ENCODE assay signal across 1 cellular context in genomic region chr6:31776961-31777666, GRCh38.
TF ChIP-seq lines count a peak whose summit lies in the region.

Gene VWA7, minus strand, starts transcription at chr6:31777328. Its CDS starts 549 bp downstream, at chr6:31776779.

TF ChIP-seq in GM12878, 131 proteins besides CTCF, POLR2A, EP300 and RAD21 (continued from another document and continues in another):
- TF ChIP-seq, protein P1, sequence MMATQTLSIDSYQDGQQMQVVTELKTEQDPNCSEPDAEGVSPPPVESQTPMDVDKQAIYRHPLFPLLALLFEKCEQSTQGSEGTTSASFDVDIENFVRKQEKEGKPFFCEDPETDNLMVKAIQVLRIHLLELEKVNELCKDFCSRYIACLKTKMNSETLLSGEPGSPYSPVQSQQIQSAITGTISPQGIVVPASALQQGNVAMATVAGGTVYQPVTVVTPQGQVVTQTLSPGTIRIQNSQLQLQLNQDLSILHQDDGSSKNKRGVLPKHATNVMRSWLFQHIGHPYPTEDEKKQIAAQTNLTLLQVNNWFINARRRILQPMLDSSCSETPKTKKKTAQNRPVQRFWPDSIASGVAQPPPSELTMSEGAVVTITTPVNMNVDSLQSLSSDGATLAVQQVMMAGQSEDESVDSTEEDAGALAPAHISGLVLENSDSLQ (IDR thresholded peaks at IDR 0.05) = peak; percentile 27
- TF ChIP-seq CEBPB (IDR thresholded peaks at IDR 0.05; ENCODE audit: borderline replicate concordance in 1 of 2, low read depth in 2 of 2, low read length in 2 of 2) (no peak), PAX5 (IDR thresholded peaks at IDR 0.05; ENCODE audit: borderline replicate concordance, low read depth, low read length) (peak; percentile 86; the same call in 1 of the 2 replicates), SP1 (IDR thresholded peaks at IDR 0.05; ENCODE audit: low read depth, low read length) (peak; percentile 69), ATF3 (IDR thresholded peaks at IDR 0.05; ENCODE audit: borderline replicate concordance, extremely low read depth, low read depth, low read length) (no peak), PBX3 (IDR thresholded peaks at IDR 0.05; ENCODE audit: insufficient replicate concordance, low read depth, low read length) (peak; percentile 23), CHD2 (IDR thresholded peaks at IDR 0.05; ENCODE audit: borderline replicate concordance, low read depth, low read length) (peak; percentile 84), NBN (IDR thresholded peaks at IDR 0.05) (peak; percentile 95), NR2F1 (conservative IDR thresholded peaks at IDR 0.05) (peak; percentile 99), HCFC1 (IDR thresholded peaks at IDR 0.05; ENCODE audit: low read length) (no peak; the same call in 1 of the 2 replicates), IKZF2 (IDR thresholded peaks at IDR 0.05) (peak; percentile 75 to 84), NFXL1 (IDR thresholded peaks at IDR 0.05; ENCODE audit: borderline replicate concordance) (no peak), CBX5 (IDR thresholded peaks at IDR 0.05; ENCODE audit: low read depth) (no peak), YY1 (IDR thresholded peaks at IDR 0.05; ENCODE audit: low read depth, low read length) (no peak), EED (IDR thresholded peaks at IDR 0.05; ENCODE audit: low read depth) (peak; percentile 79), MEF2A (IDR thresholded peaks at IDR 0.05; ENCODE audit: insufficient read depth, low read depth, low read length) (peak; percentile 97), ASH2L (IDR thresholded peaks at IDR 0.05; ENCODE audit: borderline replicate concordance, low read depth) (no peak), ZSCAN29 (IDR thresholded peaks at IDR 0.05) (0 out of 2 replicates have a peak, but pooled peaks have one; percentile 37), BRCA1 (IDR thresholded peaks at IDR 0.05; ENCODE audit: low read depth, low read length) (no peak), TCF12 (IDR thresholded peaks at IDR 0.05; ENCODE audit: low read depth, low read length) (peak; percentile 61; the same call in 1 of the 2 replicates), ZNF207 (IDR thresholded peaks at IDR 0.05; ENCODE audit: borderline replicate concordance) (0 out of 2 replicates have a peak, but pooled peaks have one; percentile 16), ESRRA (IDR thresholded peaks at IDR 0.05; ENCODE audit: low read length) (no peak), SIX5 (IDR thresholded peaks at IDR 0.05; ENCODE audit: low read depth, low read length, severe bottlenecking) (no peak), MAX (IDR thresholded peaks at IDR 0.05; ENCODE audit: low read depth, low read length) (0 out of 2 replicates have a peak, but pooled peaks have one; percentile 28), ATF7 (IDR thresholded peaks at IDR 0.05; ENCODE audit: low read depth) (peak; percentile 96), SKIL (IDR thresholded peaks at IDR 0.05; ENCODE audit: low read depth, poor library complexity, severe bottlenecking) (peak; percentile 88), MEF2B (IDR thresholded peaks at IDR 0.05; ENCODE audit: partially characterized antibody, poor library complexity, severe bottlenecking) (peak; percentile 72), FOXK2 (IDR thresholded peaks at IDR 0.05) (peak; percentile 63; the same call in 1 of the 2 replicates), PML (IDR thresholded peaks at IDR 0.05; ENCODE audit: low read length) (0 out of 2 replicates have a peak, but pooled peaks have one; percentile 83), BHLHE40 (IDR thresholded peaks at IDR 0.05; ENCODE audit: borderline replicate concordance in 1 of 2, low read depth in 2 of 2, low read length in 1 of 2) (peak; percentile 70 to 90; a peak in 3 of 4 replicates), SMAD1 (IDR thresholded peaks at IDR 0.05; ENCODE audit: low read depth, partially characterized antibody) (peak; percentile 99), ZZZ3 (IDR thresholded peaks at IDR 0.05; ENCODE audit: control insufficient read depth, insufficient read length, low read depth) (no peak), EGR1 (IDR thresholded peaks at IDR 0.05; ENCODE audit: borderline replicate concordance in 1 of 2, low read depth in 2 of 2, low read length in 2 of 2) (peak in 1 of 2 experiments; percentile 95; a peak in 2 of 3 replicates), IRF5 (IDR thresholded peaks at IDR 0.05; ENCODE audit: borderline replicate concordance) (no peak), IRF4 (IDR thresholded peaks at IDR 0.05; ENCODE audit: low read depth, low read length) (0 out of 2 replicates have a peak, but pooled peaks have one; percentile 31), SMARCA5 (IDR thresholded peaks at IDR 0.05) (peak; percentile 51), KAT2A (conservative IDR thresholded peaks at IDR 0.05; ENCODE audit: control insufficient read depth, low read depth, low read length) (no peak), BACH1 (IDR thresholded peaks at IDR 0.05; ENCODE audit: borderline replicate concordance) (peak; percentile 69; the same call in 1 of the 2 replicates), JUND (IDR thresholded peaks at IDR 0.05; ENCODE audit: low read depth, low read length) (peak; percentile 58; the same call in 1 of the 2 replicates), MTA3 (IDR thresholded peaks at IDR 0.05; ENCODE audit: borderline replicate concordance, low read length) (peak; percentile 52), CHD4 (IDR thresholded peaks at IDR 0.05) (no peak), ZBED1 (IDR thresholded peaks at IDR 0.05; ENCODE audit: borderline replicate concordance) (peak; percentile 91; the same call in 1 of the 2 replicates), TBL1XR1 (IDR thresholded peaks at IDR 0.05; ENCODE audit: low read depth, low read length) (peak; percentile 86; the same call in 1 of the 2 replicates), GATAD2B (conservative IDR thresholded peaks at IDR 0.05; ENCODE audit: low read depth) (peak; percentile 73), SIN3A (IDR thresholded peaks at IDR 0.05; ENCODE audit: low read depth, low read length) (no peak), BCL3 (IDR thresholded peaks at IDR 0.05; ENCODE audit: borderline replicate concordance, insufficient read depth, low read depth, low read length, poor library complexity, severe bottlenecking) (peak; percentile 74), POU2F2 (IDR thresholded peaks at IDR 0.05; ENCODE audit: borderline replicate concordance, low read depth, low read length) (peak; percentile 46; the same call in 1 of the 3 replicates), JUNB (IDR thresholded peaks at IDR 0.05) (peak; percentile 45; the same call in 1 of the 2 replicates), POLR2AphosphoS5 (IDR thresholded peaks at IDR 0.05; ENCODE audit: low read length) (peak; percentile 73; the same call in 1 of the 2 replicates), RUNX3 (IDR thresholded peaks at IDR 0.05; ENCODE audit: low read length) (peak; percentile 88), POLR2AphosphoS2 (IDR thresholded peaks at IDR 0.05; ENCODE audit: low read depth, low read length) (no peak), DPF2 (IDR thresholded peaks at IDR 0.05) (peak; percentile 89)
- TF ChIP-seq, protein P2, sequence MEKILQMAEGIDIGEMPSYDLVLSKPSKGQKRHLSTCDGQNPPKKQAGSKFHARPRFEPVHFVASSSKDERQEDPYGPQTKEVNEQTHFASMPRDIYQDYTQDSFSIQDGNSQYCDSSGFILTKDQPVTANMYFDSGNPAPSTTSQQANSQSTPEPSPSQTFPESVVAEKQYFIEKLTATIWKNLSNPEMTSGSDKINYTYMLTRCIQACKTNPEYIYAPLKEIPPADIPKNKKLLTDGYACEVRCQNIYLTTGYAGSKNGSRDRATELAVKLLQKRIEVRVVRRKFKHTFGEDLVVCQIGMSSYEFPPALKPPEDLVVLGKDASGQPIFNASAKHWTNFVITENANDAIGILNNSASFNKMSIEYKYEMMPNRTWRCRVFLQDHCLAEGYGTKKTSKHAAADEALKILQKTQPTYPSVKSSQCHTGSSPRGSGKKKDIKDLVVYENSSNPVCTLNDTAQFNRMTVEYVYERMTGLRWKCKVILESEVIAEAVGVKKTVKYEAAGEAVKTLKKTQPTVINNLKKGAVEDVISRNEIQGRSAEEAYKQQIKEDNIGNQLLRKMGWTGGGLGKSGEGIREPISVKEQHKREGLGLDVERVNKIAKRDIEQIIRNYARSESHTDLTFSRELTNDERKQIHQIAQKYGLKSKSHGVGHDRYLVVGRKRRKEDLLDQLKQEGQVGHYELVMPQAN (conservative IDR thresholded peaks at IDR 0.05) = peak; percentile 35; the same call in 1 of the 2 replicates
- TF ChIP-seq, protein P3, sequence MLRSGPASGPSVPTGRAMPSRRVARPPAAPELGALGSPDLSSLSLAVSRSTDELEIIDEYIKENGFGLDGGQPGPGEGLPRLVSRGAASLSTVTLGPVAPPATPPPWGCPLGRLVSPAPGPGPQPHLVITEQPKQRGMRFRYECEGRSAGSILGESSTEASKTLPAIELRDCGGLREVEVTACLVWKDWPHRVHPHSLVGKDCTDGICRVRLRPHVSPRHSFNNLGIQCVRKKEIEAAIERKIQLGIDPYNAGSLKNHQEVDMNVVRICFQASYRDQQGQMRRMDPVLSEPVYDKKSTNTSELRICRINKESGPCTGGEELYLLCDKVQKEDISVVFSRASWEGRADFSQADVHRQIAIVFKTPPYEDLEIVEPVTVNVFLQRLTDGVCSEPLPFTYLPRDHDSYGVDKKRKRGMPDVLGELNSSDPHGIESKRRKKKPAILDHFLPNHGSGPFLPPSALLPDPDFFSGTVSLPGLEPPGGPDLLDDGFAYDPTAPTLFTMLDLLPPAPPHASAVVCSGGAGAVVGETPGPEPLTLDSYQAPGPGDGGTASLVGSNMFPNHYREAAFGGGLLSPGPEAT (IDR thresholded peaks at IDR 0.05; ENCODE audit: low read depth) = peak; percentile 72; the same call in 1 of the 2 replicates
- TF ChIP-seq, protein P4, sequence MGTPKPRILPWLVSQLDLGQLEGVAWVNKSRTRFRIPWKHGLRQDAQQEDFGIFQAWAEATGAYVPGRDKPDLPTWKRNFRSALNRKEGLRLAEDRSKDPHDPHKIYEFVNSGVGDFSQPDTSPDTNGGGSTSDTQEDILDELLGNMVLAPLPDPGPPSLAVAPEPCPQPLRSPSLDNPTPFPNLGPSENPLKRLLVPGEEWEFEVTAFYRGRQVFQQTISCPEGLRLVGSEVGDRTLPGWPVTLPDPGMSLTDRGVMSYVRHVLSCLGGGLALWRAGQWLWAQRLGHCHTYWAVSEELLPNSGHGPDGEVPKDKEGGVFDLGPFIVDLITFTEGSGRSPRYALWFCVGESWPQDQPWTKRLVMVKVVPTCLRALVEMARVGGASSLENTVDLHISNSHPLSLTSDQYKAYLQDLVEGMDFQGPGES (IDR thresholded peaks at IDR 0.05) = no peak
- TF ChIP-seq, protein P5, sequence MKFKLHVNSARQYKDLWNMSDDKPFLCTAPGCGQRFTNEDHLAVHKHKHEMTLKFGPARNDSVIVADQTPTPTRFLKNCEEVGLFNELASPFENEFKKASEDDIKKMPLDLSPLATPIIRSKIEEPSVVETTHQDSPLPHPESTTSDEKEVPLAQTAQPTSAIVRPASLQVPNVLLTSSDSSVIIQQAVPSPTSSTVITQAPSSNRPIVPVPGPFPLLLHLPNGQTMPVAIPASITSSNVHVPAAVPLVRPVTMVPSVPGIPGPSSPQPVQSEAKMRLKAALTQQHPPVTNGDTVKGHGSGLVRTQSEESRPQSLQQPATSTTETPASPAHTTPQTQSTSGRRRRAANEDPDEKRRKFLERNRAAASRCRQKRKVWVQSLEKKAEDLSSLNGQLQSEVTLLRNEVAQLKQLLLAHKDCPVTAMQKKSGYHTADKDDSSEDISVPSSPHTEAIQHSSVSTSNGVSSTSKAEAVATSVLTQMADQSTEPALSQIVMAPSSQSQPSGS (IDR thresholded peaks at IDR 0.05; ENCODE audit: low read length) = peak; percentile 89; the same call in 1 of the 2 replicates
